In the genomic region with DNA sequence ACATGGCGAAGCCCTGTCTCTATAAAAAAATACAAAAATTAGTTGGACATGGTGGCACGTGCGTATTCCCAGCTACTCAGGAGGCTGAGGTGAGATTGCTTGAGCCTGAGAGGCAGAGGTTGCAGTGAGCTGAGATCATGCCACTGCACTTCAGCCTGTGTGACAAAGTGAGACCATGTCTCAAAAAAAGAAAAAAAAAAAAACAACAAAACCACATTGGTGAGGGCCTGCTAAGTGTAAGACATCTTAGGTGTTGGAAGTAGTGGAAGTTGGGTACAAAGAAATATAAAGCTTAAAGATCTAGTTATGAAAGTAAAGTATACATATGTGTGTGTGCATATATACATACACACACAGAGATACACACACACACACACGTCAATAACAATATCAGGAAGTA, we compare ENCODE assay signal across 24 cellular contexts.
"Had no signal": no experiment of that assay in that cellular context is flagged by ENCODE, and none has a peak within 500 bp of the region (broad histone marks: within the 10 kb centered on the region; RNA-seq: fewer than 3 reads in every experiment).

No MANE protein-coding gene starts in this region.

- H3K27me3 Mint-ChIP-seq: activated CD4-positive, alpha-beta T cell treated with anti-CD3 and anti-CD28 coated beads for 36 hours; progenitor cell of endocrine pancreas; stimulated activated naive CD8-positive, alpha-beta T cell treated with anti-CD3 and anti-CD28 coated beads, Interleukin-15, Interleukin-2, amounts not matched to agents 100 ng/mL and 50 ng/mL, for 24 hours; T-cell; type B pancreatic cell had no signal

- H3K4me1 ChIP-seq: esophagus squamous epithelium, right lobe of liver, uterus had no signal

- H3K9me3 ChIP-seq: esophagus squamous epithelium, left ventricle myocardium inferior, neutrophil, right lobe of liver, thoracic aorta, uterus had no signal

- H3K27ac Mint-ChIP-seq: activated CD4-positive, alpha-beta T cell treated with anti-CD3 and anti-CD28 coated beads for 36 hours; nephron progenitor cell; progenitor cell of endocrine pancreas; stimulated activated effector memory CD8-positive, alpha-beta T cell treated with anti-CD3 and anti-CD28 coated beads, Interleukin-12 subunit alpha, Interleukin-12 subunit beta, amount 100 ng/mL, for 72 hours; type B pancreatic cell had no signal

- ATAC-seq: right lobe of liver; stimulated activated effector memory CD8-positive, alpha-beta T cell treated with anti-CD3 and anti-CD28 coated beads, Interleukin-12 subunit alpha, Interleukin-12 subunit beta, amount 100 ng/mL, for 72 hours; T-cell had no signal

- H3K4me3 Mint-ChIP-seq: activated CD4-positive, alpha-beta T cell treated with anti-CD3 and anti-CD28 coated beads for 36 hours; nephron progenitor cell; stimulated activated effector memory CD8-positive, alpha-beta T cell treated with anti-CD3 and anti-CD28 coated beads, Interleukin-12 subunit alpha, Interleukin-12 subunit beta, amount 100 ng/mL, for 72 hours; stimulated activated naive CD8-positive, alpha-beta T cell treated with anti-CD3 and anti-CD28 coated beads, Interleukin-15, Interleukin-2, amounts not matched to agents 100 ng/mL and 50 ng/mL, for 24 hours; T-cell; type B pancreatic cell had no signal

- DNase-seq: activated CD4-positive, alpha-beta T cell treated with anti-CD3 and anti-CD28 coated beads for 36 hours; activated CD4-positive, alpha-beta T cell treated with anti-CD3 and anti-CD28 coated beads, Interleukin-2, amount 50 U/mL, for 48 hours; activated CD4-positive, CD25-positive, alpha-beta regulatory T cell; activated CD8-positive, alpha-beta memory T cell treated with anti-CD3 and anti-CD28 coated beads for 24 hours; activated gamma-delta T cell treated with Interleukin-2 at 50 U/mL for 16 hours; activated naive CD4-positive, alpha-beta T cell treated with anti-CD3 and anti-CD28 coated beads, Interleukin-2, amount 50 U/mL, for 16 hours; brain microvascular endothelial cell; esophagus squamous epithelium; glutamatergic neuron; islet precursor cell; left ventricle myocardium inferior; mesendoderm; nephron progenitor cell; right lobe of liver; stimulated activated CD4-positive, alpha-beta T cell treated with anti-CD3 and anti-CD28 coated beads, Interleukin-4, amount 100 ng/mL, for 1 hour; uterus had no signal

- H3K27me3 ChIP-seq: brain microvascular endothelial cell, esophagus squamous epithelium, neutrophil, right lobe of liver, uterus had no signal

- H3K27ac ChIP-seq: brain microvascular endothelial cell, esophagus squamous epithelium, left ventricle myocardium inferior, neutrophil, right lobe of liver, thoracic aorta, uterus had no signal

- H3K9me3 Mint-ChIP-seq: nephron progenitor cell; stimulated activated naive CD8-positive, alpha-beta T cell treated with anti-CD3 and anti-CD28 coated beads, Interleukin-15, Interleukin-2, amounts not matched to agents 100 ng/mL and 50 ng/mL, for 24 hours; T-cell; type B pancreatic cell had no signal

- H3K36me3 ChIP-seq: brain microvascular endothelial cell, uterus had no signal

- H3K4me3 ChIP-seq: esophagus squamous epithelium, left ventricle myocardium inferior, lung, right lobe of liver, thoracic aorta, uterus had no signal
